ENCODE assay signal across 21 cellular contexts in the genomic region with DNA sequence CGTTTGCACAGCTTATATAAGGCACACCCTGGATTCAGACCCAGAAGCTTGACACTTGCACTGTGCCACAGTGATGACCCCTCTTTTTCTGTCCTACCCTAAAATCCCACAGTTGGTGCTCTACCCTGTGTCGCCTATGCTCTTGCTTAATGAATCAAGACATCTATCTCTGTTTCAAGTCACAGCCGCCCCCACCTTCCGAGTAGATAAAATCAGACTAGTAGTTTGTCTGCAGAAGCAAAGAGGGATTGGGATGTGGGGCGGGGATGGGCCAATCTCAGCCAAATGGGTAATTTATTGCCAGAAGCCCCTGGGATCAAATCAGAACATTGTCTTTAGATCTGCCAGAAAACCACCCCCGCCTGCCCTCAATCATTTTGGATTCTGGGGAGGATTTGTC.
DNase-seq lines count a peak whose midpoint lies in the region; ATAC-seq and TF ChIP-seq lines count a peak whose summit lies in the region.
"Had no signal": no experiment of that assay in that cellular context is flagged by ENCODE, and none has a peak within 500 bp of the region (broad histone marks: within the 10 kb centered on the region; RNA-seq: fewer than 3 reads in every experiment).

No MANE protein-coding gene starts in this region.

- no peak overlapping the region for H3K4me3 ChIP-seq in SK-N-SH (ENCODE audit: low read depth in 2 of 2, low read length in 1 of 2)
- no peak overlapping the region for H3K4me3 ChIP-seq in neural progenitor cell
- H3K4me3 ChIP-seq in BE2C (ENCODE audit: low read depth, low read length) = no peak overlapping the region
- H3K4me3 ChIP-seq: A549, BLaER1 had no signal

- no peak overlapping the region for H3K4me2 ChIP-seq in SK-N-SH
- no peak overlapping the region for H3K4me2 ChIP-seq in neural progenitor cell
- H3K4me2 ChIP-seq: A549, BLaER1 had no signal

- H4K20me1 ChIP-seq in SK-N-SH (ENCODE audit: insufficient read depth) (no peaks in the 10 kb centered on the region), neural progenitor cell (ENCODE audit: low read depth) (no peaks in the 10 kb centered on the region)
- H4K20me1 ChIP-seq: BLaER1 had no signal

- TF ChIP-seq EP300 in SK-N-SH (IDR thresholded peaks at IDR 0.05; ENCODE audit: borderline replicate concordance in 1 of 2, low read depth in 1 of 2, low read length in 1 of 2) = no peak

- H3K4me1 Mint-ChIP-seq in neural progenitor cell = peaks cover 4% of the 10 kb centered on the region
- H3K4me1 Mint-ChIP-seq: B cell; CD14-positive monocyte; CD4-positive, alpha-beta memory T cell; CD4-positive, CD25-positive, alpha-beta regulatory T cell; CD8-positive, alpha-beta memory T cell had no signal

- POLR2A ChIA-PET in SK-N-SH (lab: Yijun Ruan, JAX) = no interaction called here

- no peak for TF ChIP-seq CTCF in SK-N-SH (IDR thresholded peaks at IDR 0.05)
- TF ChIP-seq CTCF in neural progenitor cell (IDR thresholded peaks at IDR 0.05) = no peak
- no peak for TF ChIP-seq CTCF in BE2C (IDR thresholded peaks at IDR 0.05; ENCODE audit: low read depth, low read length)

- no peaks in the 10 kb centered on the region for H3K9me2 ChIP-seq in SK-N-SH

- H3K36me3 ChIP-seq in SK-N-SH (replicated peaks in 1 of 2; ENCODE audit: control insufficient read depth in 1 of 2, insufficient read depth in 2 of 2, low read length in 1 of 2) (no peaks in the 10 kb centered on the region), neural progenitor cell (no peaks in the 10 kb centered on the region), BE2C (no peaks in the 10 kb centered on the region)
- H3K36me3 ChIP-seq: BLaER1 had no signal

- no peaks in the 10 kb centered on the region for H3F3A ChIP-seq in SK-N-SH (replicated peaks; ENCODE audit: insufficient read depth)
- no peaks in the 10 kb centered on the region for H3F3A ChIP-seq in neural progenitor cell (ENCODE audit: low read depth)

- no peaks in the 10 kb centered on the region for H3K9me3 ChIP-seq in SK-N-SH
- H3K9me3 ChIP-seq in neural progenitor cell (ENCODE audit: low read depth) = no peaks in the 10 kb centered on the region
- H3K9me3 ChIP-seq in BE2C = no peaks in the 10 kb centered on the region
- H3K9me3 ChIP-seq: A549, BLaER1 had no signal

- no peaks in the 10 kb centered on the region for H3K36me3 Mint-ChIP-seq in neural progenitor cell
- H3K36me3 Mint-ChIP-seq: CD14-positive monocyte; CD4-positive, alpha-beta memory T cell; CD4-positive, CD25-positive, alpha-beta regulatory T cell; CD8-positive, alpha-beta memory T cell had no signal

- H3K27ac ChIP-seq in SK-N-SH (ENCODE audit: low read depth in 2 of 2, low read length in 1 of 2) (no peak overlapping the region), neural progenitor cell (no peak overlapping the region)
- H3K27ac ChIP-seq: 22Rv1, A549, BLaER1 had no signal

- peaks cover 6% of the 10 kb centered on the region for H3K27me3 Mint-ChIP-seq in neural progenitor cell (ENCODE audit: insufficient read depth, low read depth)
- H3K27me3 Mint-ChIP-seq: CD4-positive, alpha-beta memory T cell; CD4-positive, CD25-positive, alpha-beta regulatory T cell had no signal

- H3K27ac Mint-ChIP-seq in neural progenitor cell = no peak overlapping the region
- H3K27ac Mint-ChIP-seq: B cell; CD14-positive monocyte; CD4-positive, alpha-beta memory T cell; CD4-positive, CD25-positive, alpha-beta regulatory T cell; CD8-positive, alpha-beta memory T cell had no signal

- no peaks in the 10 kb centered on the region for H3K9me3 Mint-ChIP-seq in neural progenitor cell

- no peak overlapping the region for H3K9ac ChIP-seq in SK-N-SH
- H3K9ac ChIP-seq in neural progenitor cell = no peak overlapping the region
- H3K9ac ChIP-seq: BLaER1 had no signal

- H3K4me3 Mint-ChIP-seq in neural progenitor cell = no peak overlapping the region
- H3K4me3 Mint-ChIP-seq: B cell; CD14-positive monocyte; CD4-positive, alpha-beta memory T cell; CD4-positive, CD25-positive, alpha-beta regulatory T cell; CD8-positive, alpha-beta memory T cell had no signal

- CTCF ChIA-PET in SK-N-SH (lab: Yijun Ruan, JAX) = interaction anchor here (2.9 kb wide), 1 partner anchor 13 kb away, joined by 8 read pairs; no protein-coding TSS in a partner anchor

- ATAC-seq in SK-N-SH treated with all-trans-retinoic acid at 6 μM for 48 hours = no peak
- ATAC-seq in GM18520 (IDR thresholded peaks at IDR 0.05; ENCODE audit: unreplicated experiment) = no peak
- ATAC-seq: A549 had no signal

- WGBS in SK-N-SH (ENCODE audit: low lambda C conversion rate) = 9% methylated on average over 6 of the region's 6 CpGs

- H3K79me2 ChIP-seq in SK-N-SH (ENCODE audit: insufficient read depth) = no peaks in the 10 kb centered on the region
- H3K79me2 ChIP-seq in neural progenitor cell (ENCODE audit: low read depth) = no peaks in the 10 kb centered on the region

- no peaks in the 10 kb centered on the region for H3K27me3 ChIP-seq in SK-N-SH (ENCODE audit: insufficient read depth)
- H3K27me3 ChIP-seq in neural progenitor cell = no peaks in the 10 kb centered on the region
- no peaks in the 10 kb centered on the region for H3K27me3 ChIP-seq in BE2C
- H3K27me3 ChIP-seq: BLaER1 had no signal

- H3K4me1 ChIP-seq in SK-N-SH (ENCODE audit: control insufficient read depth in 1 of 2, insufficient read depth in 2 of 2, low read depth in 1 of 2, low read length in 1 of 2) (no peaks in the 10 kb centered on the region), neural progenitor cell (no peaks in the 10 kb centered on the region), BE2C (no peaks in the 10 kb centered on the region)
- H3K4me1 ChIP-seq: A549, BLaER1 had no signal

- TF ChIP-seq RAD21 in SK-N-SH (IDR thresholded peaks at IDR 0.05; ENCODE audit: low read length) = no peak

- H2AFZ ChIP-seq in SK-N-SH (ENCODE audit: low read depth) (no peak overlapping the region), neural progenitor cell (replicated peaks) (peak overlapping the region; percentile 3)

- DNase-seq in SK-N-SH (peak; percentile 3), ecto neural progenitor cell (ENCODE audit: low spot score) (peak; percentile 30), left kidney (ENCODE audit: low read depth, low spot score) (peak; percentile 43), neural progenitor cell (ENCODE audit: low spot score) (no peak), dermis blood vessel endothelial cell (no peak), BE2C (no peak)
- DNase-seq: AML-193; C1 segment of cervical spinal cord; CD4-positive, alpha-beta memory T cell; CD4-positive, CD25-positive, alpha-beta regulatory T cell; CD8-positive, alpha-beta memory T cell; COR-L47; DMS79 treated with DMSO at 0.1 percent for 48 hours; GF-D8 had no signal

TF ChIP-seq in SK-N-SH, 30 proteins besides CTCF, POLR2A, EP300 and RAD21 (continues in another document):
- TF ChIP-seq FOXJ3 (CRISPR knock-in tag; IDR thresholded peaks at IDR 0.05) = no peak
- TF ChIP-seq TCF12 (IDR thresholded peaks at IDR 0.05) = no peak
- no peak for TF ChIP-seq EZH2phosphoT487 (IDR thresholded peaks at IDR 0.05; ENCODE audit: borderline replicate concordance, low read depth)
- TF ChIP-seq FOSL2 (IDR thresholded peaks at IDR 0.05; ENCODE audit: borderline replicate concordance, low read depth) = no peak

TF ChIP-seq in SK-N-SH treated with all-trans-retinoic acid at 6 μM for 48 hours, 23 proteins besides CTCF, POLR2A, EP300 and RAD21:
- no peak for TF ChIP-seq TOX (CRISPR knock-in tag; IDR thresholded peaks at IDR 0.05; ENCODE audit: borderline replicate concordance)

Comparison
In these comparisons a context has a peak if more than half of its experiments do, and no peak if none do; other contexts are left out.
1. DNase-seq: peak in SK-N-SH (single experiment), ecto neural progenitor cell (single experiment) and left kidney (single experiment); none in neural progenitor cell (single experiment), dermis blood vessel endothelial cell (single experiment) and BE2C (single experiment).